8 cellular contexts compared by ENCODE assay signal in genomic region chr3:14921034-14921616, GRCh38. TPM values are rescaled to one million over a fixed set of nuclear protein-coding genes. Genes with fewer than 3 reads are reported as not detected.
DNase-seq lines count a peak whose midpoint lies in the region; ATAC-seq, FAIRE-seq and TF ChIP-seq lines count a peak whose summit lies in the region.

No MANE protein-coding gene starts in this region.

- in situ Hi-C loops in T47D (cut with HindIII; ENCODE audit: low pct_unique_long_range_greater_than_20kb, low sequenced_read_pairs), result no loop called here

- ATAC-seq in HG02973 (IDR thresholded peaks at IDR 0.05; ENCODE audit: unreplicated experiment) (peak; percentile 63), GM18867 (IDR thresholded peaks at IDR 0.05; ENCODE audit: unreplicated experiment) (no peak)

- DNase-seq in GM12891 (ENCODE audit: insufficient read length, low spot score) (peak; percentile 77), NCI-H2196 (lab: John Stamatoyannopoulos, UW; ENCODE audit: unreplicated experiment) (peak; percentile 69), T47D (ENCODE audit: low read depth in 1 of 2, low spot score in 1 of 2) (peak; percentile 69 to 86), inferior parietal cortex (ENCODE audit: extremely low spot score) (peak; percentile 85)
- DNase-seq in stimulated activated CD4-positive, alpha-beta T cell treated with anti-CD3 and anti-CD28 coated beads, Interleukin-15, amount 100 ng/mL, for 1 hour (ENCODE audit: low read depth in 1 of 2, low spot score in 1 of 2), result peak; percentile 69 to 71

- TF ChIP-seq POLR2A in GM12891 (IDR thresholded peaks at IDR 0.05; ENCODE audit: low read depth, low read length), result no peak

- peak; percentile 99 for TF ChIP-seq CTCF in WI38 (IDR thresholded peaks at IDR 0.05; ENCODE audit: low read depth, low read length)

- peak; percentile 91 for FAIRE-seq in GM12891 (lab: Jason Lieb, UNC)

- no peak overlapping the region for H3K4me3 ChIP-seq in WI38 (ENCODE audit: low read depth, low read length)

TF ChIP-seq in GM12891, 5 proteins besides CTCF, POLR2A, EP300 and RAD21:
- TF ChIP-seq PAX5 (IDR thresholded peaks at IDR 0.05; ENCODE audit: insufficient read depth, low read length, severe bottlenecking) (no peak), POLR2AphosphoS5 (IDR thresholded peaks at IDR 0.05; ENCODE audit: low read depth, low read length) (no peak), TAF1 (IDR thresholded peaks at IDR 0.05; ENCODE audit: low read depth, low read length) (no peak), POU2F2 (IDR thresholded peaks at IDR 0.05; ENCODE audit: low read depth, low read length) (no peak), SPI1 (IDR thresholded peaks at IDR 0.05; ENCODE audit: low read depth, low read length) (no peak)

RNA-seq across cellular contexts. Expression of gene NR2C2, which starts 26.3 kb away (rescaled TPM):
- polyA plus RNA-seq in GM12891 (2012; ENCODE audit: low read depth, missing spikeins), result 8.7 TPM
